In the genomic region with DNA sequence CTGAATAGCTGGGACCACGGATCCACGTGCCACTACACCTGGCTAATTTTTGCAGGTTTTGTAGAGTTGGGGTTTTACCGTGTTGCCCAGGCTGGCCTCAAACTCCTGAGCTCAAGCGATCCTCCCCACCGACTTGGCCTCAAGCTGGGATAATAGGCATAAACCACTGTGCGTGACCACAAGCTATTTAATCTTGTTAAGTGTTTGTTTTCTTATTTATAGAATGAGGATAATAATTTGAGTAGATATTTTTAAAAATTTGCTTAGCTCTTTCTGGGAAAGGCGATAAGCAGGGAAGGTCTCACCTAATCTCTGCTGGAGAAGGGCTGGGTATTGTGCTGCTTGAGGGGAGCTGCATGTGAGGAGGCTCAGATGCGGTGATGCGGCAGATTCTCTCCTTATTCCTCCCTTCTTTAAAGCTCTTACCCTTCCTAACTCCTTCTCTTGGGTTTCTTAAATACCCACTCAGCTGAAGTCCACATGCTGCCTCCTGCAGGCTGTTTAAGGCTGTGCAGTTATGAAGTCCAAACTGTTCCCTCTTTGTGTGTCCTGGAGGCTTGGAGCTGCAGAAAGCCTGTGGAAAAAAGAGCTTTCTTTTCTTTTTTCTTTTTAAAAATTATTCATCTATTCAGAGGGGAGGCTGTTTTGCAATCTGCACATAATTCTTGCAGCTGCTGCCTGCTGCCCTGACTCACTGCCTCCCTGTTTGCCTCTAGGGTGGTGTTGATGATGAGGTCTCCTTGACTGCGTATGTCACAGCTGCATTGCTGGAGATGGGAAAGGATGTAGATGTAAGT, we compare ENCODE assay signal across 8 cellular contexts. TPM values are rescaled to one million over a fixed set of nuclear protein-coding genes. Genes with fewer than 3 reads are reported as not detected.
A peak's percentile ranks its signal among the peaks of the same experiment; 100 is the strongest.
DNase-seq lines count a peak whose midpoint lies in the region; ATAC-seq and TF ChIP-seq lines count a peak whose summit lies in the region.

No MANE protein-coding gene starts in this region.

- intact Hi-C loops in Caco-2 (cut with micrococcal nuclease; ENCODE audit: unreplicated experiment), result loop anchor here (1.0 kb wide), 1 partner anchor 178 kb away; no protein-coding TSS in a partner anchor
- intact Hi-C loops in dorsolateral prefrontal cortex (cut with DNase I), result no loop called here
- intact Hi-C loops in right lobe of liver (cut with DNase I), result no loop called here

- H3K4me1 ChIP-seq in Caco-2 (no peaks in the 10 kb centered on the region), right lobe of liver (no peaks in the 10 kb centered on the region)

- TF ChIP-seq CTCF in Caco-2 (IDR thresholded peaks at IDR 0.05; ENCODE audit: insufficient read depth in 1 of 2, low read depth in 1 of 2, low read length in 1 of 2, severe bottlenecking in 1 of 2, unreplicated experiment in 1 of 2) (peak; percentile 64 to 65), HFF-Myc (IDR thresholded peaks at IDR 0.05; ENCODE audit: low read depth, low read length, missing control alignments) (peak; percentile 67), dorsolateral prefrontal cortex (IDR thresholded peaks at IDR 0.05 in 54 of 56, conservative IDR thresholded peaks at IDR 0.05 in 2 of 56; ENCODE audit: low read depth in 1 of 56, partially characterized antibody in 56 of 56) (peak in 55 of 56 donors; percentile 22 to 73 (median 58)), right lobe of liver (IDR thresholded peaks at IDR 0.05) (peak; percentile 48 to 66 (median 49))

- H3K36me3 ChIP-seq in Caco-2 (ENCODE audit: control insufficient read depth, insufficient read depth, low read length) (no peaks in the 10 kb centered on the region), right lobe of liver (no peaks in the 10 kb centered on the region)

- no peaks in the 10 kb centered on the region for H3K9me3 ChIP-seq in Caco-2
- H3K9me3 ChIP-seq in right lobe of liver, result no peaks in the 10 kb centered on the region

- WGBS in right lobe of liver (ENCODE audit: insufficient coverage, low coverage, low lambda C conversion rate, missing lambda C conversion rate), result 66% methylated on average over 10 of the region's 10 CpGs

- CTCF ChIA-PET in Caco-2 (lab: Charles Lee) (interaction anchor here (0.5 to 1.4 kb wide), 10 partner anchors 9 to 316 kb away, joined by 3 to 8 read pairs (median 3); no protein-coding TSS in a partner anchor), T-cell (lab: Charles Lee) (interaction anchor here (0.5 to 2.7 kb wide), 26 partner anchors 9 to 316 kb away, joined by 3 to 24 read pairs (median 4); no protein-coding TSS in a partner anchor)

- no peak overlapping the region for H3K4me3 Mint-ChIP-seq in Caco-2 (ENCODE audit: unreplicated experiment)
- H3K4me3 Mint-ChIP-seq in T-cell, result no peak overlapping the region

- no peaks in the 10 kb centered on the region for H3K9me3 Mint-ChIP-seq in Caco-2 (ENCODE audit: unreplicated experiment)
- no peaks in the 10 kb centered on the region for H3K9me3 Mint-ChIP-seq in T-cell

- H3K27me3 Mint-ChIP-seq in Caco-2 (ENCODE audit: insufficient read depth, unreplicated experiment), result peaks cover 9% of the 10 kb centered on the region
- peaks cover 0 to 3% of the 10 kb centered on the region in 2 donors for H3K27me3 Mint-ChIP-seq in T-cell

- H3K36me3 Mint-ChIP-seq in Caco-2 (ENCODE audit: insufficient read depth, unreplicated experiment), result no peaks in the 10 kb centered on the region
- no peaks in the 10 kb centered on the region for H3K36me3 Mint-ChIP-seq in T-cell

- POLR2A ChIA-PET in Caco-2 (lab: Charles Lee) (no interaction called here), T-cell (lab: Charles Lee) (interaction anchor here (0.5 kb wide), 2 partner anchors 182 to 724 kb away, joined by 3 to 4 read pairs; no protein-coding TSS in a partner anchor)

- TF ChIP-seq POLR2A in right lobe of liver (IDR thresholded peaks at IDR 0.05), result no peak

- H3K27me3 ChIP-seq in Caco-2 (replicated peaks; ENCODE audit: control insufficient read depth, insufficient read depth, low read length), result no peaks in the 10 kb centered on the region
- peaks cover 0 to 2% (median 0%) of the 10 kb centered on the region in 45 donors for H3K27me3 ChIP-seq in dorsolateral prefrontal cortex
- no peaks in the 10 kb centered on the region for H3K27me3 ChIP-seq in right lobe of liver

- BruUV-seq in Caco-2 (replicated peaks; lab: Mats Ljungman, UMichigan), result no TSS peak

- H3K4me3 ChIP-seq in Caco-2 (ENCODE audit: low read depth, low read length) (no peak overlapping the region), HFF-Myc (replicated peaks; ENCODE audit: low read depth, low read length) (no peak overlapping the region), dorsolateral prefrontal cortex (no peak overlapping the region), right lobe of liver (no peak overlapping the region)

- H3K4me1 Mint-ChIP-seq in Caco-2 (ENCODE audit: low read depth, unreplicated experiment) (no peaks in the 10 kb centered on the region), T-cell (no peaks in the 10 kb centered on the region)

- DNase-seq in Caco-2 (peak; percentile 25 to 47), HFF-Myc (ENCODE audit: extremely low read depth, low read depth) (peak; percentile 22), T-cell (peak in 27 of 34 experiments; percentile 0 to 35 (median 13)), dorsolateral prefrontal cortex (peak in 4 of 10 donors; percentile 11 to 40 (median 30)), right lobe of liver (no peak), stromal cell of bone marrow (ENCODE audit: low read depth) (peak; percentile 55), NCI-H1436 treated with DMSO at 0.1 percent for 48 hours (lab: John Stamatoyannopoulos, UW) (no peak)

- H3K27ac Mint-ChIP-seq in Caco-2 (ENCODE audit: unreplicated experiment) (no peak overlapping the region), T-cell (no peak overlapping the region)

- no peak overlapping the region for H3K27ac ChIP-seq in dorsolateral prefrontal cortex
- H3K27ac ChIP-seq in right lobe of liver, result no peak overlapping the region

- peak in 2 of 4 experiments; percentile 43 to 49 for ATAC-seq in T-cell (replicated peaks in 1 of 4)
- ATAC-seq in right lobe of liver, result peak; percentile 56 to 69 (median 66)
- ATAC-seq in GM21360 (IDR thresholded peaks at IDR 0.05; ENCODE audit: unreplicated experiment), result no peak

RNA-seq across cellular contexts. Expression of a gene that starts 37.9 kb away (rescaled TPM):
- not detected in 2 replicates for total RNA-seq in Caco-2 (2022)
- total RNA-seq in T-cell, result not detected
- total RNA-seq in dorsolateral prefrontal cortex, result 10 to 100 TPM in 35 of 120 experiments, 1 to 10 TPM in 85; 1.8 to 43.5 (median 7.2) TPM
- under 1 TPM in 1 of 6 experiments, not detected in 5; 0.07 TPM for total RNA-seq in right lobe of liver

RNA-seq across cellular contexts. Expression of a gene that starts 53.9 kb away (rescaled TPM):
- total RNA-seq in Caco-2 (2022), result 25.8 and 28.7 TPM in 2 replicates
- 10 to 100 TPM; 38.6 to 54.6 (median 42.9) TPM for total RNA-seq in T-cell
- total RNA-seq in dorsolateral prefrontal cortex, result 10 to 100 TPM; 30.8 to 72.7 (median 50.2) TPM
- total RNA-seq in right lobe of liver, result 10 to 100 TPM in 1 of 6 experiments, 1 to 10 TPM in 5; 3.3 to 15.0 (median 7.4) TPM

Comparison
In these comparisons a context has a peak if more than half of its experiments do, and no peak if none do; other contexts are left out.
1. DNase-seq: peak in Caco-2 (2 of 2), HFF-Myc (single experiment), T-cell (27 of 34) and stromal cell of bone marrow (single experiment); none in right lobe of liver (0 of 3) and NCI-H1436 treated with DMSO at 0.1 percent for 48 hours (single experiment).
2. Peak in every context shown above with its lines, with median percentiles within 50 percentile points of each other: CTCF ChIP-seq.